1 cellular context compared by ENCODE assay signal in the genomic region with DNA sequence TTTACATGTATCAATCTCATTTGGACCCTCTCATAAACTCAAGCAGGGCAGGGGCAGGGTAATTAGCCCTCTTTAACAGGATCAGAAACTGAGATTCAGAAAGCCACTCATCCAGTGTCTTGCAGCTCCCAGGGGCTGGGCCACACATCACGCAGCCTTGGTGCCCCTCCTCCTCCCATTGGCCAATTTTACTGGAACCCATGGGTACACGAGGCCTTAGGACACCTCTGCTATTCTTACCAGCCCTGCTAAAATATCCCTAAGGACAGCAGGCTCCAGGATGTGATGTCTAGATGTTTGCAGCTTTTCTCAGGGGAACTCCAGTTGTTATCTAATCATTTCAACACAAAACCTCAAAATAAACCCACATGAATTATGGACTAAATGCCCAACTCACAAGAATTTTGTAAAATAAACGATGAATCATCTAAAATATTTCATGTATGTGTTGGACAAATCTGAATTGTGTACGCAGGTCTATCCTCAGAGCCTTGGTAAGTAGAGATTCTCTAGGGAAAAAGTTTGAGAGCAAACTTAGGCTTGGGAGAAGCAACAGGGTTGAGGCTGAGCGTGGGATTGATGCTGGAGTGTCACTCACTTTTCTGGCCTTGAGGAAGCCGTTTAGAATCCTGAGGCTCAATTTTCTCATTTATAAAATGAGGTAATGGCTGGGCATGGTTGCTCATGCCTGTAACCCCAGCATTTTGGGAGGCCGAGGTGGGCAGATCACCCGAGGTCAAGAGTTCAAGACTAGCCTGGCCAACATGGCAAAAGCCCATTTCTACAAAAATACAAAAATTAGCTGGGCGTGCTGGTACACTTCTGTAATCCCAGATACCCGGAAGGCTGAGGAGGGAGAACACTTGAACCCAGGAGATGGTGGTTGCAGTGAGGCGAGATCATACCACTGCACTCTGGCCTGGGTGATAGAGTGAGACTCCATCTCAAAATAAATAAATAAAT.
TF ChIP-seq lines count a peak whose summit lies in the region.

No MANE protein-coding gene starts in this region.

TF ChIP-seq in endothelial cell of umbilical vein, 7 proteins besides CTCF, POLR2A, EP300 and RAD21:
- TF ChIP-seq GATA2 (IDR thresholded peaks at IDR 0.05; ENCODE audit: insufficient read depth, insufficient read length, low read depth, low read length) (no peak), EZH2 (IDR thresholded peaks at IDR 0.05; ENCODE audit: borderline replicate concordance, low read depth, low read length, severe bottlenecking) (no peak), FOS (IDR thresholded peaks at IDR 0.05; ENCODE audit: borderline replicate concordance, insufficient read depth, low read length) (no peak), POLR2AphosphoS5 (IDR thresholded peaks at IDR 0.05; ENCODE audit: insufficient read depth, low read depth, low read length) (no peak), MYC (IDR thresholded peaks at IDR 0.05; ENCODE audit: low read depth, low read length) (no peak), JUN (IDR thresholded peaks at IDR 0.05; ENCODE audit: borderline replicate concordance, insufficient read depth, insufficient read length, low read depth) (no peak)
- TF ChIP-seq, protein P1, sequence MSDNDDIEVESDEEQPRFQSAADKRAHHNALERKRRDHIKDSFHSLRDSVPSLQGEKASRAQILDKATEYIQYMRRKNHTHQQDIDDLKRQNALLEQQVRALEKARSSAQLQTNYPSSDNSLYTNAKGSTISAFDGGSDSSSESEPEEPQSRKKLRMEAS (IDR thresholded peaks at IDR 0.05; ENCODE audit: insufficient read depth, insufficient read length): no peak
TF ChIP-seq in endothelial cell of umbilical vein: peak in this region for 0.
